ENCODE assay signal across 12 cellular contexts in genomic region chr1:98277111-98277510, GRCh38.
A peak's percentile ranks its signal among the peaks of the same experiment; 100 is the strongest.
DNase-seq lines count a peak whose midpoint lies in the region; ATAC-seq, FAIRE-seq and TF ChIP-seq lines count a peak whose summit lies in the region.
"Had no signal": no experiment of that assay in that cellular context is flagged by ENCODE, and none has a peak within 500 bp of the region (broad histone marks: within the 10 kb centered on the region; RNA-seq: fewer than 3 reads in every experiment).

No MANE protein-coding gene starts in this region.

- no peaks in the 10 kb centered on the region for H3K79me2 ChIP-seq in HepG2 (ENCODE audit: insufficient read depth, low read length)

- no peaks in the 10 kb centered on the region for H3K27me3 ChIP-seq in CD4-positive, alpha-beta T cell (ENCODE audit: control insufficient read depth, insufficient read depth, low read length)
- no peaks in the 10 kb centered on the region for H3K27me3 ChIP-seq in HepG2 (ENCODE audit: control insufficient read depth in 1 of 2, insufficient read depth in 2 of 2, low read length in 2 of 2)

- no peak for TF ChIP-seq RAD21 in HepG2 (CRISPR knock-in tag; IDR thresholded peaks at IDR 0.05)

- no peaks in the 10 kb centered on the region for H3K27me3 Mint-ChIP-seq in chondrocyte (ENCODE audit: low read depth)
- H3K27me3 Mint-ChIP-seq in CD4-positive, alpha-beta T cell, result no peaks in the 10 kb centered on the region

- intact Hi-C loops in CD4-positive, alpha-beta T cell (cut with DNase I, micrococcal nuclease), result no loop called here
- intact Hi-C loops in HepG2 (cut with micrococcal nuclease; ENCODE audit: unreplicated experiment), result no loop called here

- no peak for FAIRE-seq in HepG2 (lab: Jason Lieb, UNC)
- FAIRE-seq: GM12878 had no signal

- TF ChIP-seq EP300 in HepG2 (IDR thresholded peaks at IDR 0.05; ENCODE audit: low read depth in 2 of 2, low read length in 2 of 2), result no peak
- TF ChIP-seq EP300 in HepG2 (CRISPR knock-in tag; IDR thresholded peaks at IDR 0.05; ENCODE audit: borderline replicate concordance), result no peak

- H3K4me1 Mint-ChIP-seq in chondrocyte (ENCODE audit: low read depth), result peaks cover 13% of the 10 kb centered on the region
- H3K4me1 Mint-ChIP-seq in CD4-positive, alpha-beta T cell (ENCODE audit: low read depth), result no peaks in the 10 kb centered on the region
- H3K4me1 Mint-ChIP-seq: immature natural killer cell; stimulated activated effector memory CD8-positive, alpha-beta T cell treated with anti-CD3 and anti-CD28 coated beads, Interleukin-12 subunit alpha, Interleukin-12 subunit beta, amount 100 ng/mL, for 72 hours had no signal

- no CpG with 5 or more reads among the region's 2 CpGs for WGBS in mesodermal cell (ENCODE audit: insufficient coverage in 2 of 2), 2 experiments
- WGBS in HepG2 (ENCODE audit: low lambda C conversion rate), result 13% methylated on average over 2 of the region's 2 CpGs

- no TSS peak for BruUV-seq in HepG2 (replicated peaks; lab: Mats Ljungman, UMichigan)

- POLR2A ChIA-PET in CD4-positive, alpha-beta T cell (lab: Charles Lee), result no interaction called here
- POLR2A ChIA-PET in HepG2 (lab: Yijun Ruan, JAX), result no interaction called here

- H3K4me2 ChIP-seq in HepG2 (ENCODE audit: low read depth, low read length), result no peak overlapping the region

- no peak for ATAC-seq in CD4-positive, alpha-beta T cell (ENCODE audit: poor library complexity)
- no peak for ATAC-seq in HepG2
- ATAC-seq: GM12878; stimulated activated effector memory CD8-positive, alpha-beta T cell treated with anti-CD3 and anti-CD28 coated beads, Interleukin-12 subunit alpha, Interleukin-12 subunit beta, amount 100 ng/mL, for 72 hours had no signal

- peaks cover 8% of the 10 kb centered on the region for H3K4me1 ChIP-seq in mesodermal cell (ENCODE audit: control insufficient read depth, insufficient read depth, low read length, poor library complexity, severe bottlenecking)
- no peaks in the 10 kb centered on the region for H3K4me1 ChIP-seq in HepG2 (ENCODE audit: insufficient read depth, low read length)

- no peaks in the 10 kb centered on the region for H4K20me1 ChIP-seq in HepG2 (ENCODE audit: insufficient read depth, low read length)

- peaks cover 15% of the 10 kb centered on the region for H3K9me3 Mint-ChIP-seq in chondrocyte (ENCODE audit: low read depth)
- no peaks in the 10 kb centered on the region for H3K9me3 Mint-ChIP-seq in CD4-positive, alpha-beta T cell
- H3K9me3 Mint-ChIP-seq: immature natural killer cell; stimulated activated effector memory CD8-positive, alpha-beta T cell treated with anti-CD3 and anti-CD28 coated beads, Interleukin-12 subunit alpha, Interleukin-12 subunit beta, amount 100 ng/mL, for 72 hours had no signal

- H3K9ac ChIP-seq in HepG2 (ENCODE audit: insufficient read depth, low read depth, low read length), result no peak overlapping the region

- H3K4me3 ChIP-seq in mesodermal cell (ENCODE audit: extremely low read depth, insufficient read depth, low read length, poor library complexity, severe bottlenecking), result no peak overlapping the region
- no peak overlapping the region for H3K4me3 ChIP-seq in HepG2 (replicated peaks in 1 of 3; ENCODE audit: insufficient read depth in 1 of 3, low read depth in 2 of 3, low read length in 3 of 3)
- H3K4me3 ChIP-seq: GM12878 had no signal

- no peaks in the 10 kb centered on the region for H3K36me3 Mint-ChIP-seq in chondrocyte (ENCODE audit: low read depth)
- no peaks in the 10 kb centered on the region for H3K36me3 Mint-ChIP-seq in CD4-positive, alpha-beta T cell (ENCODE audit: low read depth)
- H3K36me3 Mint-ChIP-seq: stimulated activated effector memory CD8-positive, alpha-beta T cell treated with anti-CD3 and anti-CD28 coated beads, Interleukin-12 subunit alpha, Interleukin-12 subunit beta, amount 100 ng/mL, for 72 hours had no signal

- no peak overlapping the region for H3K4me3 Mint-ChIP-seq in chondrocyte (ENCODE audit: unreplicated experiment)
- no peak overlapping the region for H3K4me3 Mint-ChIP-seq in CD4-positive, alpha-beta T cell
- H3K4me3 Mint-ChIP-seq: immature natural killer cell; stimulated activated effector memory CD8-positive, alpha-beta T cell treated with anti-CD3 and anti-CD28 coated beads, Interleukin-12 subunit alpha, Interleukin-12 subunit beta, amount 100 ng/mL, for 72 hours had no signal

- CTCF ChIA-PET in CD4-positive, alpha-beta T cell (lab: Charles Lee), result no interaction called here
- CTCF ChIA-PET in HepG2 (lab: Yijun Ruan, JAX; ENCODE audit: low intra/inter-chr PET ratio, low total read pairs), result no interaction called here

- TF ChIP-seq POLR2A in HepG2 (IDR thresholded peaks at IDR 0.05; ENCODE audit: insufficient read depth in 1 of 2, low read depth in 2 of 2, low read length in 2 of 2), result no peak

- in situ Hi-C loops in HepG2 (cut with HindIII; ENCODE audit: extremely low pct_ligation_motif_present, low pct_unique_long_range_greater_than_20kb), result no loop called here

- no peak overlapping the region for H2AFZ ChIP-seq in HepG2 (ENCODE audit: low read length)

- H3K27ac ChIP-seq in mesodermal cell (ENCODE audit: low read depth, low read length, severe bottlenecking), result peak overlapping the region; percentile 72
- no peak overlapping the region for H3K27ac ChIP-seq in CD4-positive, alpha-beta T cell (ENCODE audit: low read depth, low read length)
- H3K27ac ChIP-seq in HepG2 (ENCODE audit: extremely low read length, insufficient read depth, low read length), result no peak overlapping the region

- H3K27ac Mint-ChIP-seq in chondrocyte (ENCODE audit: unreplicated experiment), result peak overlapping the region; percentile 68
- no peak overlapping the region for H3K27ac Mint-ChIP-seq in CD4-positive, alpha-beta T cell
- H3K27ac Mint-ChIP-seq: immature natural killer cell; stimulated activated effector memory CD8-positive, alpha-beta T cell treated with anti-CD3 and anti-CD28 coated beads, Interleukin-12 subunit alpha, Interleukin-12 subunit beta, amount 100 ng/mL, for 72 hours had no signal

- H3K9me3 ChIP-seq in mesodermal cell (ENCODE audit: control insufficient read depth, low read length), result no peaks in the 10 kb centered on the region
- H3K9me3 ChIP-seq in CD4-positive, alpha-beta T cell (ENCODE audit: control insufficient read depth, low read length), result no peaks in the 10 kb centered on the region
- no peaks in the 10 kb centered on the region for H3K9me3 ChIP-seq in HepG2 (ENCODE audit: low read length)

- DNase-seq in EH (ENCODE audit: low read depth), result peak; percentile 63
- peak; percentile 60 for DNase-seq in M059J (ENCODE audit: low read depth)
- no peak for DNase-seq in chondrocyte (ENCODE audit: low spot score)
- DNase-seq in SIG-M5 (lab: John Stamatoyannopoulos, UW), result no peak
- no peak for DNase-seq in NCI-H187 treated with DMSO at 0.1 percent for 48 hours (lab: John Stamatoyannopoulos, UW)
- no peak for DNase-seq in CD4-positive, alpha-beta T cell
- no peak for DNase-seq in HepG2 (ENCODE audit: low spot score)
- DNase-seq: immature natural killer cell, NCI-H1417 had no signal

- no peak for TF ChIP-seq CTCF in chondrocyte (IDR thresholded peaks at IDR 0.05)
- TF ChIP-seq CTCF in CD4-positive, alpha-beta T cell (IDR thresholded peaks at IDR 0.05), result no peak
- TF ChIP-seq CTCF in HepG2 (CRISPR knock-in tag; IDR thresholded peaks at IDR 0.05), result no peak

- H3K36me3 ChIP-seq in mesodermal cell (ENCODE audit: control insufficient read depth, insufficient read depth, low read length), result no peaks in the 10 kb centered on the region
- H3K36me3 ChIP-seq in HepG2 (replicated peaks in 1 of 2; ENCODE audit: control insufficient read depth in 1 of 2, insufficient read depth in 2 of 2, low read length in 2 of 2), result no peaks in the 10 kb centered on the region

TF ChIP-seq in HepG2, 621 proteins besides CTCF, POLR2A, EP300 and RAD21 (continues in another document):
- TF ChIP-seq FOSL1 (CRISPR knock-in tag; IDR thresholded peaks at IDR 0.05; ENCODE audit: borderline replicate concordance) (no peak), ZBTB4 (CRISPR knock-in tag; IDR thresholded peaks at IDR 0.05; ENCODE audit: borderline replicate concordance) (no peak), YEATS2 (CRISPR knock-in tag; IDR thresholded peaks at IDR 0.05; ENCODE audit: borderline replicate concordance) (no peak)
- TF ChIP-seq, protein P1, sequence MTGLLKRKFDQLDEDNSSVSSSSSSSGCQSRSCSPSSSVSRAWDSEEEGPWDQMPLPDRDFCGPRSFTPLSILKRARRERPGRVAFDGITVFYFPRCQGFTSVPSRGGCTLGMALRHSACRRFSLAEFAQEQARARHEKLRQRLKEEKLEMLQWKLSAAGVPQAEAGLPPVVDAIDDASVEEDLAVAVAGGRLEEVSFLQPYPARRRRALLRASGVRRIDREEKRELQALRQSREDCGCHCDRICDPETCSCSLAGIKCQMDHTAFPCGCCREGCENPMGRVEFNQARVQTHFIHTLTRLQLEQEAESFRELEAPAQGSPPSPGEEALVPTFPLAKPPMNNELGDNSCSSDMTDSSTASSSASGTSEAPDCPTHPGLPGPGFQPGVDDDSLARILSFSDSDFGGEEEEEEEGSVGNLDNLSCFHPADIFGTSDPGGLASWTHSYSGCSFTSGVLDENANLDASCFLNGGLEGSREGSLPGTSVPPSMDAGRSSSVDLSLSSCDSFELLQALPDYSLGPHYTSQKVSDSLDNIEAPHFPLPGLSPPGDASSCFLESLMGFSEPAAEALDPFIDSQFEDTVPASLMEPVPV (CRISPR knock-in tag; IDR thresholded peaks at IDR 0.05), result no peak

Comparison
In these comparisons a context has a peak if more than half of its experiments do, and no peak if none do; other contexts are left out.
1. DNase-seq: peak in EH (single experiment) and M059J (single experiment); none in chondrocyte (single experiment), SIG-M5 (single experiment), NCI-H187 treated with DMSO at 0.1 percent for 48 hours (single experiment), CD4-positive, alpha-beta T cell (0 of 10) and HepG2 (single experiment).